Comparison of ENCODE assay signal across 24 cellular contexts in genomic region chr2:194079989-194080388, GRCh38.
DNase-seq lines count a peak whose midpoint lies in the region; ATAC-seq, FAIRE-seq and TF ChIP-seq lines count a peak whose summit lies in the region.
"Had no signal": no experiment of that assay in that cellular context is flagged by ENCODE, and none has a peak within 500 bp of the region (broad histone marks: within the 10 kb centered on the region; RNA-seq: fewer than 3 reads in every experiment).

No MANE protein-coding gene starts in this region.

- intact Hi-C loops in HepG2 (cut with micrococcal nuclease; ENCODE audit: unreplicated experiment) = no loop called here
- intact Hi-C loops in right lobe of liver (cut with DNase I) = no loop called here
- intact Hi-C loops in GM12878 (cut with micrococcal nuclease; ENCODE audit: unreplicated experiment) = no loop called here
- intact Hi-C loops in naive thymus-derived CD4-positive, alpha-beta T cell (cut with micrococcal nuclease) = no loop called here

- H3K4me3 ChIP-seq in HepG2 (replicated peaks in 1 of 3; ENCODE audit: insufficient read depth in 1 of 3, low read depth in 2 of 3, low read length in 3 of 3) (no peak overlapping the region), right lobe of liver (no peak overlapping the region), GM12878 (no peak overlapping the region), small intestine (ENCODE audit: low read depth in 1 of 2, low read length in 2 of 2) (no peak overlapping the region)
- no peak overlapping the region for H3K4me3 ChIP-seq in naive thymus-derived CD4-positive, alpha-beta T cell (ENCODE audit: low read length)
- H3K4me3 ChIP-seq: A549; BLaER1 treated with 17β-estradiol and CSF1 and Interleukin-3, amounts not matched to agents 10 nM and 100 nM; GM23338 had no signal

- TF ChIP-seq RAD21 in HepG2 (CRISPR knock-in tag; IDR thresholded peaks at IDR 0.05) (no peak), GM12878 (IDR thresholded peaks at IDR 0.05; ENCODE audit: insufficient read depth, low read depth, low read length) (no peak)

- SMC1A ChIA-PET in GM12878 (lab: Charles Lee; ENCODE audit: uncharacterized antibody, unreplicated experiment) = no interaction called here

- H3K9ac ChIP-seq in HepG2 (ENCODE audit: insufficient read depth, low read depth, low read length) (no peak overlapping the region), GM12878 (ENCODE audit: control insufficient read depth, insufficient read depth, low read length) (no peak overlapping the region)
- H3K9ac ChIP-seq: BLaER1 treated with 17β-estradiol and CSF1 and Interleukin-3, amounts not matched to agents 10 nM and 100 nM had no signal

- H3K27ac ChIP-seq in HepG2 (ENCODE audit: extremely low read length, insufficient read depth, low read length) (no peak overlapping the region), right lobe of liver (no peak overlapping the region), GM12878 (ENCODE audit: control insufficient read depth, insufficient read depth) (no peak overlapping the region), small intestine (ENCODE audit: low read depth in 1 of 2, low read length in 1 of 2) (no peak overlapping the region)
- no peak overlapping the region for H3K27ac ChIP-seq in naive thymus-derived CD4-positive, alpha-beta T cell (ENCODE audit: low read depth, low read length)
- H3K27ac ChIP-seq: 22Rv1; A549; BLaER1 treated with 17β-estradiol and CSF1 and Interleukin-3, amounts not matched to agents 10 nM and 100 nM had no signal

- 1% methylated on average over 3 of the region's 3 CpGs for WGBS in HepG2 (ENCODE audit: low lambda C conversion rate)
- 28% methylated on average over 3 of the region's 3 CpGs for WGBS in right lobe of liver (ENCODE audit: insufficient coverage, low coverage, low lambda C conversion rate, missing lambda C conversion rate)
- WGBS in GM12878 (ENCODE audit: insufficient coverage, insufficient replicate concordance, low lambda C conversion rate, missing lambda C conversion rate) = 23% methylated on average over 3 of the region's 3 CpGs
- 47 to 69% (median 61%) methylated on average over 3 of the region's 3 CpGs for WGBS in small intestine, 3 donors

- H3K36me3 ChIP-seq in HepG2 (replicated peaks in 1 of 2; ENCODE audit: control insufficient read depth in 1 of 2, insufficient read depth in 2 of 2, low read length in 2 of 2) = no peaks in the 10 kb centered on the region
- H3K36me3 ChIP-seq in right lobe of liver = no peaks in the 10 kb centered on the region
- H3K36me3 ChIP-seq in GM12878 (ENCODE audit: control insufficient read depth in 2 of 2, insufficient read depth in 2 of 2, low read length in 1 of 2) = no peaks in the 10 kb centered on the region
- no peaks in the 10 kb centered on the region for H3K36me3 ChIP-seq in small intestine (ENCODE audit: control insufficient read depth in 2 of 2, insufficient read depth in 2 of 2, low read length in 2 of 2)
- H3K36me3 ChIP-seq in naive thymus-derived CD4-positive, alpha-beta T cell (ENCODE audit: control insufficient read depth in 2 of 3, insufficient read depth in 3 of 3, low read length in 3 of 3) = no peaks in the 10 kb centered on the region
- H3K36me3 ChIP-seq: BE2C; BLaER1 treated with 17β-estradiol and CSF1 and Interleukin-3, amounts not matched to agents 10 nM and 100 nM had no signal

- H4K20me1 ChIP-seq in HepG2 (ENCODE audit: insufficient read depth, low read length) (no peaks in the 10 kb centered on the region), GM12878 (ENCODE audit: control insufficient read depth, insufficient read depth) (no peaks in the 10 kb centered on the region)
- H4K20me1 ChIP-seq: BLaER1 treated with 17β-estradiol and CSF1 and Interleukin-3, amounts not matched to agents 10 nM and 100 nM had no signal

- no peak overlapping the region for H3K4me3 Mint-ChIP-seq in naive thymus-derived CD4-positive, alpha-beta T cell
- H3K4me3 Mint-ChIP-seq: CD14-positive monocyte; CD4-positive, alpha-beta T cell; CD8-positive, alpha-beta memory T cell; GM23338; H9; HFFc6 had no signal

- no peaks in the 10 kb centered on the region for H3K36me3 Mint-ChIP-seq in naive thymus-derived CD4-positive, alpha-beta T cell
- H3K36me3 Mint-ChIP-seq: CD14-positive monocyte; CD8-positive, alpha-beta memory T cell had no signal

- in situ Hi-C loops in HepG2 (cut with HindIII; ENCODE audit: extremely low pct_ligation_motif_present, low pct_unique_long_range_greater_than_20kb) = no loop called here
- in situ Hi-C loops in GM12878 (cut with MboI) = no loop called here

- H3K79me2 ChIP-seq in HepG2 (ENCODE audit: insufficient read depth, low read length) (no peaks in the 10 kb centered on the region), GM12878 (ENCODE audit: control insufficient read depth, insufficient read depth, low read length) (no peaks in the 10 kb centered on the region)

- ATAC-seq in HepG2 (no peak), right lobe of liver (no peak), GM12878 (no peak), HG03108 (IDR thresholded peaks at IDR 0.05; ENCODE audit: unreplicated experiment) (no peak), HG02678 (IDR thresholded peaks at IDR 0.05; ENCODE audit: unreplicated experiment) (no peak)
- no peak for ATAC-seq in naive thymus-derived CD4-positive, alpha-beta T cell
- ATAC-seq: A549, GM23338, HCT116 had no signal

- no peak overlapping the region for H3K4me2 ChIP-seq in HepG2 (ENCODE audit: low read depth, low read length)
- H3K4me2 ChIP-seq in GM12878 (ENCODE audit: control insufficient read depth, insufficient read depth) = no peak overlapping the region
- H3K4me2 ChIP-seq: A549; BLaER1 treated with 17β-estradiol and CSF1 and Interleukin-3, amounts not matched to agents 10 nM and 100 nM; GM23338 had no signal

- no TSS peak for BruUV-seq in HepG2 (replicated peaks; lab: Mats Ljungman, UMichigan)
- BruUV-seq in GM12878 (replicated peaks; lab: Mats Ljungman, UMichigan) = no TSS peak

- H3K27me3 ChIP-seq in HepG2 (ENCODE audit: control insufficient read depth in 1 of 2, insufficient read depth in 2 of 2, low read length in 2 of 2) = no peaks in the 10 kb centered on the region
- no peaks in the 10 kb centered on the region for H3K27me3 ChIP-seq in right lobe of liver
- H3K27me3 ChIP-seq in GM12878 (replicated peaks in 1 of 2; ENCODE audit: control insufficient read depth in 2 of 2, insufficient read depth in 2 of 2, low read length in 1 of 2) = no peaks in the 10 kb centered on the region
- no peaks in the 10 kb centered on the region for H3K27me3 ChIP-seq in small intestine (ENCODE audit: control insufficient read depth in 2 of 2, insufficient read depth in 2 of 2, low read length in 2 of 2)
- no peaks in the 10 kb centered on the region for H3K27me3 ChIP-seq in naive thymus-derived CD4-positive, alpha-beta T cell (ENCODE audit: control insufficient read depth in 2 of 2, insufficient read depth in 2 of 2, low read length in 2 of 2)
- H3K27me3 ChIP-seq: BE2C; BLaER1 treated with 17β-estradiol and CSF1 and Interleukin-3, amounts not matched to agents 10 nM and 100 nM had no signal

- no peaks in the 10 kb centered on the region for H3K4me1 Mint-ChIP-seq in naive thymus-derived CD4-positive, alpha-beta T cell
- H3K4me1 Mint-ChIP-seq: CD14-positive monocyte; CD8-positive, alpha-beta memory T cell; GM23338; H9 had no signal

- no peak for DNase-seq in HepG2 (ENCODE audit: low spot score)
- DNase-seq in right lobe of liver = no peak
- no peak for DNase-seq in GM12878 (ENCODE audit: low read depth, low spot score)
- no peak for DNase-seq in frontal cortex (ENCODE audit: low spot score in 2 of 2)
- DNase-seq in small intestine = no peak
- DNase-seq in naive thymus-derived CD4-positive, alpha-beta T cell = no peak
- DNase-seq: ACHN; AML-193; BE2C; Calu3; CD4-positive, alpha-beta T cell; CD8-positive, alpha-beta memory T cell; DMS53; DMS79 treated with DMSO at 0.1 percent for 48 hours; H9; HFFc6 had no signal

- RAD21 ChIA-PET in GM12878 (lab: Charles Lee; ENCODE audit: unreplicated experiment) = no interaction called here

- CTCF ChIA-PET in HepG2 (lab: Yijun Ruan, JAX; ENCODE audit: low intra/inter-chr PET ratio, low total read pairs) = no interaction called here
- CTCF ChIA-PET in GM12878 (lab: Yijun Ruan, JAX) = no interaction called here
- CTCF ChIA-PET in naive thymus-derived CD4-positive, alpha-beta T cell (lab: Charles Lee) = no interaction called here

- peaks cover 0 to 2% (median 0%) of the 10 kb centered on the region in 11 donors for H3K9me3 Mint-ChIP-seq in naive thymus-derived CD4-positive, alpha-beta T cell
- H3K9me3 Mint-ChIP-seq: CD4-positive, alpha-beta T cell had no signal

- TF ChIP-seq EP300 in HepG2 (IDR thresholded peaks at IDR 0.05; ENCODE audit: low read depth in 2 of 2, low read length in 2 of 2) = no peak
- no peak for TF ChIP-seq EP300 in HepG2 (CRISPR knock-in tag; IDR thresholded peaks at IDR 0.05; ENCODE audit: borderline replicate concordance)
- no peak for TF ChIP-seq EP300 in GM12878 (IDR thresholded peaks at IDR 0.05; ENCODE audit: borderline replicate concordance in 1 of 2, control insufficient read depth in 1 of 2, low read depth in 2 of 2, low read length in 2 of 2)

- H3K4me1 ChIP-seq in HepG2 (ENCODE audit: insufficient read depth, low read length) = no peaks in the 10 kb centered on the region
- no peaks in the 10 kb centered on the region for H3K4me1 ChIP-seq in right lobe of liver
- H3K4me1 ChIP-seq in GM12878 (ENCODE audit: control insufficient read depth, insufficient read depth, low read length) = no peaks in the 10 kb centered on the region
- no peaks in the 10 kb centered on the region for H3K4me1 ChIP-seq in small intestine (ENCODE audit: control insufficient read depth in 2 of 2, insufficient read depth in 1 of 2, low read depth in 1 of 2, low read length in 1 of 2)
- no peaks in the 10 kb centered on the region for H3K4me1 ChIP-seq in naive thymus-derived CD4-positive, alpha-beta T cell (ENCODE audit: control insufficient read depth in 2 of 2, insufficient read depth in 2 of 2, low read length in 2 of 2)
- H3K4me1 ChIP-seq: A549; BE2C; BLaER1 treated with 17β-estradiol and CSF1 and Interleukin-3, amounts not matched to agents 10 nM and 100 nM had no signal

- H2AFZ ChIP-seq in HepG2 (ENCODE audit: low read length) (no peak overlapping the region), GM12878 (ENCODE audit: control insufficient read depth, low read depth, low read length) (no peak overlapping the region)

- TF ChIP-seq POLR2A in HepG2 (IDR thresholded peaks at IDR 0.05; ENCODE audit: insufficient read depth in 1 of 2, low read depth in 2 of 2, low read length in 2 of 2) (no peak), right lobe of liver (IDR thresholded peaks at IDR 0.05) (no peak), GM12878 (IDR thresholded peaks at IDR 0.05; ENCODE audit: low read depth, low read length) (no peak)

- H3K27ac Mint-ChIP-seq in naive thymus-derived CD4-positive, alpha-beta T cell = no peak overlapping the region
- H3K27ac Mint-ChIP-seq: CD14-positive monocyte; CD4-positive, alpha-beta T cell; CD8-positive, alpha-beta memory T cell; GM23338; H9; HFFc6 had no signal

- no peaks in the 10 kb centered on the region for H3K27me3 Mint-ChIP-seq in naive thymus-derived CD4-positive, alpha-beta T cell
- H3K27me3 Mint-ChIP-seq: CD4-positive, alpha-beta T cell; CD8-positive, alpha-beta memory T cell had no signal

- no peak for FAIRE-seq in HepG2 (lab: Jason Lieb, UNC)
- no peak for FAIRE-seq in GM12878 (lab: Jason Lieb, UNC)
- FAIRE-seq in frontal cortex (lab: Jason Lieb, UNC) = peak; percentile 91
- FAIRE-seq in small intestine (lab: Jason Lieb, UNC) = peak; percentile 81
- FAIRE-seq: A549 had no signal

- TF ChIP-seq CTCF in HepG2 (CRISPR knock-in tag; IDR thresholded peaks at IDR 0.05) (no peak), right lobe of liver (IDR thresholded peaks at IDR 0.05) (no peak), GM12878 (IDR thresholded peaks at IDR 0.05 in 2 of 3, conservative IDR thresholded peaks at IDR 0.05 in 1 of 3; ENCODE audit: control insufficient read depth in 2 of 3, extremely low read depth in 1 of 3, insufficient read depth in 1 of 3, low read depth in 3 of 3, low read length in 3 of 3) (no peak)

- POLR2A ChIA-PET in HepG2 (lab: Yijun Ruan, JAX) = no interaction called here
- POLR2A ChIA-PET in GM12878 (lab: Charles Lee) = no interaction called here
- POLR2A ChIA-PET in naive thymus-derived CD4-positive, alpha-beta T cell (lab: Charles Lee) = no interaction called here

- no peaks in the 10 kb centered on the region for H3K9me3 ChIP-seq in HepG2 (ENCODE audit: low read length)
- no peaks in the 10 kb centered on the region for H3K9me3 ChIP-seq in right lobe of liver
- H3K9me3 ChIP-seq in GM12878 (replicated peaks; ENCODE audit: control insufficient read depth, insufficient read depth, low read length) = no peaks in the 10 kb centered on the region; the same call in 2 of the 3 replicates
- no peaks in the 10 kb centered on the region for H3K9me3 ChIP-seq in small intestine (ENCODE audit: control insufficient read depth, low read depth)
- H3K9me3 ChIP-seq in naive thymus-derived CD4-positive, alpha-beta T cell (ENCODE audit: control insufficient read depth in 2 of 3, low read length in 3 of 3) = no peaks in the 10 kb centered on the region
- H3K9me3 ChIP-seq: A549, BE2C had no signal
